ENCODE assay signal across 19 cellular contexts in the genomic region with DNA sequence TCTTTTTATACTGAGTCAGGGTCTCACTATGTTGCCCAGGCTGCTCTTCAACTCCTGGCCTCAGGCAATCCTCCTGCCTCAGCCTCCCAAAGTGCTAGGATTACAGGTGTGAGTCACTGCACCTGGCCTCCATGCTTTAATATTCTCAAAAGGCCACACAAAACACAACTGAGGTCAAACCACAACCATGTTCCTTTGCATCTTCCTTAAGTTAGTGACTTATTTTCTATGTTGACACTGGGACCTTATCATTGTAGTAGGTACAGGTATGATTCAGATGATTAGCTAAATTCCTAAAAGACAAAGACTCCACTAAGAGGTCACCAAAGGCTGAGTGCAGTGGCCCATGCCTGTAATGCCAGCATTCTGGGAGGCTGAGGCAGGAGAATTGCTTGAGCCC.
DNase-seq lines count a peak whose midpoint lies in the region; ATAC-seq and TF ChIP-seq lines count a peak whose summit lies in the region.
"Had no signal": no experiment of that assay in that cellular context is flagged by ENCODE, and none has a peak within 500 bp of the region (broad histone marks: within the 10 kb centered on the region; RNA-seq: fewer than 3 reads in every experiment).

No MANE protein-coding gene starts in this region.

- intact Hi-C loops in Calu3 (cut with micrococcal nuclease; ENCODE audit: unreplicated experiment) (no loop called here), PC-9 (cut with micrococcal nuclease; ENCODE audit: unreplicated experiment) (loop anchor here (10.0 kb wide), 1 partner anchor 130 kb away; a partner anchor contains a TSS)

- peaks cover 6% of the 10 kb centered on the region for H3K9me3 Mint-ChIP-seq in Calu3 (ENCODE audit: low read depth, unreplicated experiment)
- H3K9me3 Mint-ChIP-seq: CD4-positive, alpha-beta memory T cell; HFFc6 had no signal

- no peaks in the 10 kb centered on the region; the same call in 1 of the 2 replicates for H3K9me3 ChIP-seq in PC-9 (ENCODE audit: insufficient read depth, low read depth)
- H3K9me3 ChIP-seq: BLaER1 had no signal

- no peak overlapping the region for H3K27ac Mint-ChIP-seq in Calu3 (ENCODE audit: unreplicated experiment)
- H3K27ac Mint-ChIP-seq: CD4-positive, alpha-beta memory T cell; HFFc6; IgD-negative memory B cell had no signal

- no peaks in the 10 kb centered on the region for H3K36me3 Mint-ChIP-seq in Calu3 (ENCODE audit: insufficient read depth, unreplicated experiment)
- H3K36me3 Mint-ChIP-seq: CD14-positive monocyte; CD4-positive, alpha-beta memory T cell; IgD-negative memory B cell had no signal

- H3K27ac ChIP-seq in PC-9: no peak overlapping the region
- H3K27ac ChIP-seq: BLaER1 had no signal

- ATAC-seq in GM19328 (IDR thresholded peaks at IDR 0.05; ENCODE audit: unreplicated experiment) (no peak), HG02588 (IDR thresholded peaks at IDR 0.05; ENCODE audit: unreplicated experiment) (no peak)
- ATAC-seq: HCT116, HepG2 had no signal

- peaks cover 20% of the 10 kb centered on the region for H3K4me1 Mint-ChIP-seq in Calu3 (ENCODE audit: low read depth, unreplicated experiment)
- H3K4me1 Mint-ChIP-seq: CD14-positive monocyte; CD4-positive, alpha-beta memory T cell; IgD-negative memory B cell had no signal

- DNase-seq in Calu3 (peak; percentile 9), PC-9 (peak; percentile 14 to 82), epithelial cell of esophagus (ENCODE audit: low read depth) (peak; percentile 24), renal cortical epithelial cell (ENCODE audit: low read depth) (peak; percentile 9), NCI-H1436 treated with DMSO at 0.1 percent for 48 hours (lab: John Stamatoyannopoulos, UW) (no peak)
- DNase-seq: AML-193; CD4-positive, alpha-beta memory T cell; DMS79 treated with DMSO at 0.1 percent for 48 hours; GF-D8; GOT3; H7; HFFc6 had no signal

- H3F3A ChIP-seq in PC-9 (ENCODE audit: insufficient read depth, low read depth): no peaks in the 10 kb centered on the region

- H3K27me3 ChIP-seq in PC-9 (ENCODE audit: insufficient read depth, low read depth): no peaks in the 10 kb centered on the region
- H3K27me3 ChIP-seq: BLaER1 had no signal

- H3K27me3 Mint-ChIP-seq in Calu3 (ENCODE audit: unreplicated experiment): no peaks in the 10 kb centered on the region

- no peaks in the 10 kb centered on the region for H3K36me3 ChIP-seq in PC-9 (ENCODE audit: low read depth)
- H3K36me3 ChIP-seq: BLaER1 had no signal

- no peak for TF ChIP-seq CTCF in Calu3 (IDR thresholded peaks at IDR 0.05; ENCODE audit: unreplicated experiment)
- TF ChIP-seq CTCF in PC-9 (conservative IDR thresholded peaks at IDR 0.05): no peak
- TF ChIP-seq CTCF in epithelial cell of esophagus (IDR thresholded peaks at IDR 0.05; ENCODE audit: insufficient read depth, low read depth, low read length, missing control alignments): no peak

- H3K4me1 ChIP-seq in PC-9 (replicated peaks; ENCODE audit: insufficient read depth): peaks cover 8% of the 10 kb centered on the region; the same call in 1 of the 2 replicates
- H3K4me1 ChIP-seq: BLaER1 had no signal

- no peak overlapping the region for H3K4me3 Mint-ChIP-seq in Calu3 (ENCODE audit: low read depth, unreplicated experiment)
- H3K4me3 Mint-ChIP-seq: CD14-positive monocyte; CD4-positive, alpha-beta memory T cell; HFFc6; IgD-negative memory B cell had no signal

- no peak overlapping the region for H3K4me2 ChIP-seq in PC-9
- H3K4me2 ChIP-seq: BLaER1 had no signal

- no peaks in the 10 kb centered on the region for H3K9me2 ChIP-seq in PC-9 (ENCODE audit: insufficient read depth)

- H3K4me3 ChIP-seq in PC-9 (no peak overlapping the region), epithelial cell of esophagus (ENCODE audit: low read length) (no peak overlapping the region)
- H3K4me3 ChIP-seq: BLaER1 had no signal

- POLR2A ChIA-PET in PC-9 (lab: Charles Lee; ENCODE audit: unreplicated experiment): no interaction called here

- no TSS peak for BruUV-seq in Calu3 (replicated peaks; lab: Mats Ljungman, UMichigan)
- BruUV-seq in PC-9 (replicated peaks; lab: Mats Ljungman, UMichigan): no TSS peak

- CTCF ChIA-PET in Calu3 (lab: Charles Lee): no interaction called here
- CTCF ChIA-PET in PC-9 (lab: Charles Lee): no interaction called here

- H3K79me2 ChIP-seq in PC-9 (ENCODE audit: low read depth): no peaks in the 10 kb centered on the region

- no peaks in the 10 kb centered on the region for H4K20me1 ChIP-seq in PC-9 (ENCODE audit: insufficient read depth)
- H4K20me1 ChIP-seq: BLaER1 had no signal

- no peak overlapping the region for H2AFZ ChIP-seq in PC-9
